9 cellular contexts compared by ENCODE assay signal in the genomic region with DNA sequence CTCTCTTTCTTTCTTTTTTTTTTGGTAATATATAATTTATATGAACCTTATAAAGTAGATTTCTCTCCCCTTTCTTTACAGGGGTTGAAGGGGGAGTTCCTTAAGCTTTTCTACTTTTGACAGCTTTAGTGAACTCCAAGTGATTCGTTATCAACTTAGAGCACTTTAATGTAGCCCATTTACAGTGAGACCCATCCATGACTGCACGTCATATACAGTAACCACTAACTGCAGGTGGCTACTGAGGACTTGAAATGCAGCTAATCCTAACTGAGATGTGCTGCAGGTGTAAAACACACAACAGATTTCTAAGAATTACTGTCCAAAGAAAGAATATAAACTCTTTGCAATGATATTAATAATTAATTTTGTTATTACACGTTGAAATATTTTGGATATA.
DNase-seq lines count a peak whose midpoint lies in the region; ATAC-seq and TF ChIP-seq lines count a peak whose summit lies in the region.
"Had no signal": no experiment of that assay in that cellular context is flagged by ENCODE, and none has a peak within 500 bp of the region (broad histone marks: within the 10 kb centered on the region; RNA-seq: fewer than 3 reads in every experiment).

No MANE protein-coding gene starts in this region.

- no peak overlapping the region for H3K27ac ChIP-seq in skin epidermis
- H3K27ac ChIP-seq: 22Rv1 had no signal

- no peak for TF ChIP-seq CTCF in fibroblast of pulmonary artery (IDR thresholded peaks at IDR 0.05; ENCODE audit: low read length, missing control alignments)

- peak overlapping the region; percentile 81 for H3K4me3 ChIP-seq in fibroblast of pulmonary artery (replicated peaks; ENCODE audit: low read depth, low read length)
- H3K4me3 ChIP-seq in skin epidermis, result peak overlapping the region in 4 of 7 experiments; percentile 24 to 45 (median 35)

- peak in 2 of 3 experiments; percentile 31 to 75 for DNase-seq in NCI-H1417 (lab: John Stamatoyannopoulos, UW)
- DNase-seq in NCI-H1417 treated with DMSO at 0.1 percent for 48 hours (lab: John Stamatoyannopoulos, UW), result no peak
- DNase-seq in NCI-H510A (lab: John Stamatoyannopoulos, UW), result peak; percentile 6
- no peak for DNase-seq in fibroblast of pulmonary artery (ENCODE audit: low read depth)
- DNase-seq in islet precursor cell, result no peak

- ATAC-seq in HG02970 (IDR thresholded peaks at IDR 0.05; ENCODE audit: low FRiP score, unreplicated experiment) (no peak), GM18502 (IDR thresholded peaks at IDR 0.05; ENCODE audit: poor library complexity, unreplicated experiment) (no peak)

Comparison
In these comparisons a context has a peak if more than half of its experiments do, and no peak if none do; other contexts are left out.
1. DNase-seq: peak in NCI-H1417 (2 of 3) and NCI-H510A (single experiment); none in NCI-H1417 treated with DMSO at 0.1 percent for 48 hours (single experiment), fibroblast of pulmonary artery (single experiment) and islet precursor cell (single experiment).